1 cellular context compared by ENCODE assay signal in genomic region chr19:49923055-49924003, GRCh38.
TF ChIP-seq lines count a peak whose summit lies in the region.

No MANE protein-coding gene starts in this region.

TF ChIP-seq in H1, 55 proteins besides CTCF, POLR2A, EP300 and RAD21:
- TF ChIP-seq SIRT6 (IDR thresholded peaks at IDR 0.05; ENCODE audit: low read length) (no peak), CTBP2 (IDR thresholded peaks at IDR 0.05; ENCODE audit: borderline replicate concordance, insufficient read depth, insufficient read length, low read length) (no peak), HDAC2 (IDR thresholded peaks at IDR 0.05; ENCODE audit: borderline replicate concordance in 1 of 2, low read depth in 2 of 2, low read length in 2 of 2) (no peak), MAFK (IDR thresholded peaks at IDR 0.05; ENCODE audit: low read depth, low read length) (no peak), POLR2AphosphoS5 (IDR thresholded peaks at IDR 0.05; ENCODE audit: low read depth, low read length) (peak; percentile 53; the same call in 1 of the 2 replicates)
